8 cellular contexts compared by ENCODE assay signal in genomic region chr12:124919646-124920352, GRCh38. TPM values are rescaled to one million over a fixed set of nuclear protein-coding genes. Genes with fewer than 3 reads are reported as not detected.
DNase-seq lines count a peak whose midpoint lies in the region; ATAC-seq and FAIRE-seq lines count a peak whose summit lies in the region.

No MANE protein-coding gene starts in this region.

- CTCF ChIA-PET in activated naive CD4-positive, alpha-beta T cell treated with anti-CD3 and anti-CD28 coated beads, Interleukin-2, amount 10 ng/mL, durations not matched to agents 7 days and 5 days (lab: Charles Lee): interaction anchor here (1.2 to 12.7 kb wide), 4 partner anchors 10 to 37 kb away, joined by 3 to 156 read pairs (median 16); no protein-coding TSS in a partner anchor

- peaks cover under 1% of the 10 kb centered on the region for H3K27me3 Mint-ChIP-seq in activated naive CD4-positive, alpha-beta T cell treated with anti-CD3 and anti-CD28 coated beads, Interleukin-2, amount 10 ng/mL, durations not matched to agents 7 days and 5 days
- peaks cover 23 to 45% (median 33%) of the 10 kb centered on the region in 3 donors for H3K27me3 Mint-ChIP-seq in immature natural killer cell (ENCODE audit: low read depth in 3 of 3)
- H3K27me3 Mint-ChIP-seq in stimulated activated naive CD8-positive, alpha-beta T cell treated with anti-CD3 and anti-CD28 coated beads, Interleukin-15, amount 100 ng/mL, for 72 hours: no peaks in the 10 kb centered on the region

- DNase-seq in A172 (ENCODE audit: low spot score) (peak; percentile 75), immature natural killer cell (peak; percentile 46 to 58 (median 48)), HTR-8/SVneo (ENCODE audit: insufficient read length, low spot score) (no peak)
- DNase-seq in activated naive CD4-positive, alpha-beta T cell treated with anti-CD3 and anti-CD28 coated beads, Interleukin-2, amount 10 ng/mL, durations not matched to agents 7 days and 5 days: peak; percentile 58
- peak; percentile 36 to 65 for DNase-seq in stimulated activated naive CD8-positive, alpha-beta T cell treated with anti-CD3 and anti-CD28 coated beads, Interleukin-15, amount 100 ng/mL, for 72 hours

- H3K36me3 Mint-ChIP-seq in activated naive CD4-positive, alpha-beta T cell treated with anti-CD3 and anti-CD28 coated beads, Interleukin-2, amount 10 ng/mL, durations not matched to agents 7 days and 5 days: peaks cover 2% of the 10 kb centered on the region
- H3K36me3 Mint-ChIP-seq in immature natural killer cell: no peaks in the 10 kb centered on the region

- ATAC-seq in HG03378 (IDR thresholded peaks at IDR 0.05; ENCODE audit: unreplicated experiment) (peak; percentile 14), HG03095 (IDR thresholded peaks at IDR 0.05; ENCODE audit: unreplicated experiment) (no peak), GM19023 (IDR thresholded peaks at IDR 0.05; ENCODE audit: unreplicated experiment) (no peak)
- ATAC-seq in stimulated activated naive CD8-positive, alpha-beta T cell treated with anti-CD3 and anti-CD28 coated beads, Interleukin-15, amount 100 ng/mL, for 72 hours: no peak

- H3K4me1 Mint-ChIP-seq in activated naive CD4-positive, alpha-beta T cell treated with anti-CD3 and anti-CD28 coated beads, Interleukin-2, amount 10 ng/mL, durations not matched to agents 7 days and 5 days: peaks cover 79% of the 10 kb centered on the region
- peaks cover 74 to 79% of the 10 kb centered on the region in 2 donors for H3K4me1 Mint-ChIP-seq in immature natural killer cell
- peaks cover 84% of the 10 kb centered on the region for H3K4me1 Mint-ChIP-seq in stimulated activated naive CD8-positive, alpha-beta T cell treated with anti-CD3 and anti-CD28 coated beads, Interleukin-15, amount 100 ng/mL, for 72 hours

- H3K9me3 Mint-ChIP-seq in activated naive CD4-positive, alpha-beta T cell treated with anti-CD3 and anti-CD28 coated beads, Interleukin-2, amount 10 ng/mL, durations not matched to agents 7 days and 5 days: no peaks in the 10 kb centered on the region
- no peaks in the 10 kb centered on the region for H3K9me3 Mint-ChIP-seq in immature natural killer cell
- H3K9me3 Mint-ChIP-seq in stimulated activated naive CD8-positive, alpha-beta T cell treated with anti-CD3 and anti-CD28 coated beads, Interleukin-15, amount 100 ng/mL, for 72 hours: no peaks in the 10 kb centered on the region

- H3K4me3 Mint-ChIP-seq in activated naive CD4-positive, alpha-beta T cell treated with anti-CD3 and anti-CD28 coated beads, Interleukin-2, amount 10 ng/mL, durations not matched to agents 7 days and 5 days: peak overlapping the region; percentile 71
- H3K4me3 Mint-ChIP-seq in immature natural killer cell: peak overlapping the region; percentile 66 to 85 (median 71)
- H3K4me3 Mint-ChIP-seq in stimulated activated naive CD8-positive, alpha-beta T cell treated with anti-CD3 and anti-CD28 coated beads, Interleukin-15, amount 100 ng/mL, for 72 hours: peak overlapping the region; percentile 94 to 100

- FAIRE-seq in HTR-8/SVneo (lab: Jason Lieb, UNC): no peak

- peak overlapping the region; percentile 100 for H3K27ac Mint-ChIP-seq in activated naive CD4-positive, alpha-beta T cell treated with anti-CD3 and anti-CD28 coated beads, Interleukin-2, amount 10 ng/mL, durations not matched to agents 7 days and 5 days
- H3K27ac Mint-ChIP-seq in immature natural killer cell: peak overlapping the region; percentile 95 to 99 (median 97)
- H3K27ac Mint-ChIP-seq in stimulated activated naive CD8-positive, alpha-beta T cell treated with anti-CD3 and anti-CD28 coated beads, Interleukin-15, amount 100 ng/mL, for 72 hours: peak overlapping the region; percentile 96 to 99

RNA-seq across cellular contexts. Expression of gene UBC, which starts 5.3 kb away (rescaled TPM):
- 1,288 and 1,521 TPM in 2 replicates for total RNA-seq in A172 (2014; rRNA removed; shearing (Covaris generic))
- 1,000 to 10,000 TPM in 2 of 3 donors, 100 to 1,000 TPM in 1; 977 to 1,715 (median 1,389) TPM for polyA plus RNA-seq in immature natural killer cell

RNA-seq across cellular contexts. Expression of gene SCARB1, which starts 56.1 kb away (rescaled TPM):
- total RNA-seq in A172 (2014; rRNA removed; shearing (Covaris generic)): 16.4 and 27.3 TPM in 2 replicates
- 10 to 100 TPM in 1 of 3 donors, 1 to 10 TPM in 2; 1.3 to 10.5 (median 2.4) TPM for polyA plus RNA-seq in immature natural killer cell
